ENCODE assay signal across 6 cellular contexts in genomic region chr4:24006269-24006668, GRCh38.
"Had no signal": no experiment of that assay in that cellular context is flagged by ENCODE, and none has a peak within 500 bp of the region (broad histone marks: within the 10 kb centered on the region; RNA-seq: fewer than 3 reads in every experiment).

No MANE protein-coding gene starts in this region.

- H3K27ac ChIP-seq: HL-60, KMS-11 had no signal

- H3K9ac ChIP-seq: KMS-11 had no signal

- H3K4me2 ChIP-seq: KMS-11 had no signal

- FAIRE-seq: HTR-8/SVneo had no signal

- DNase-seq: IMR-90, KBM-7, KG1 had no signal
